19 cellular contexts compared by ENCODE assay signal in the genomic region with DNA sequence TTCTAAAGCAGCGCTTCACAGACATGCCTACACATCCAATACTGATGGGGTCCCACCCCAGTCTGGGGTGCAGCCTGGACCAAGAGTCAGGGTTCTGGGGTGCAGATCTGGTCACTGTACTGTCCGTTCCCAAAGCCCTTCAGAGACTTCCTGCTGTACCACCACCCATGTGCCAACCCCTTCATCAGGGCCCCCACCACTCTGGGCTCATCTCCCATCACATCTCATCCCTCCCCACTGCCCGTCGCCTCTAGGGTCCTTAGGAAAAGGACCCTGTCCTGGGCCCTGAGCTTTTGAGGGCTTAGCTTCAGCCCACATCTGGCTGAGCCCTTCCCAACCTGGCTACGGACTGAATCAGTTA.
"Had no signal": no experiment of that assay in that cellular context is flagged by ENCODE, and none has a peak within 500 bp of the region (broad histone marks: within the 10 kb centered on the region; RNA-seq: fewer than 3 reads in every experiment).

No MANE protein-coding gene starts in this region.

- H3K27ac ChIP-seq: body of pancreas, foreskin keratinocyte, pancreas, tibial artery had no signal

- H3K9me3 ChIP-seq: body of pancreas, pancreas, tibial artery had no signal

- H3K9me3 Mint-ChIP-seq: activated CD4-positive, alpha-beta T cell treated with anti-CD3 and anti-CD28 coated beads, Interleukin-2, amount 10 ng/mL, durations not matched to agents 24 days and 14 days; central memory CD8-positive, alpha-beta T cell; effector memory CD8-positive, alpha-beta T cell had no signal

- H3K4me3 ChIP-seq: body of pancreas, left lung, pancreas, tibial artery had no signal

- H3K27me3 Mint-ChIP-seq: central memory CD8-positive, alpha-beta T cell; effector memory CD8-positive, alpha-beta T cell; naive thymus-derived CD8-positive, alpha-beta T cell; stimulated activated memory B cell treated with anti-CD40 and anti-IgM and Interleukin-4, amounts not matched to agents 10 μg/mL and 1 μg/mL and 100 μg/mL, for 72 hours had no signal

- H3K4me1 Mint-ChIP-seq: central memory CD8-positive, alpha-beta T cell; stimulated activated memory B cell treated with anti-CD40 and anti-IgM and Interleukin-4, amounts not matched to agents 10 μg/mL and 1 μg/mL and 100 μg/mL, for 72 hours had no signal

- H3K36me3 ChIP-seq: left lung, pancreas, tibial artery had no signal

- H3K27me3 ChIP-seq: body of pancreas, foreskin keratinocyte, left lung, pancreas, tibial artery had no signal

- H3K4me1 ChIP-seq: foreskin keratinocyte, pancreas, tibial artery had no signal

- ATAC-seq: body of pancreas, foreskin keratinocyte had no signal

- H3K27ac Mint-ChIP-seq: activated CD4-positive, alpha-beta T cell treated with anti-CD3 and anti-CD28 coated beads, Interleukin-2, amount 10 ng/mL, durations not matched to agents 24 days and 14 days; activated naive CD4-positive, alpha-beta T cell treated with anti-CD3 and anti-CD28 coated beads, Interleukin-2, amount 10 ng/mL, durations not matched to agents 7 days and 5 days; activated T-helper 1 cell treated with anti-CD3 and anti-CD28 coated beads, Interleukin-12 subunit alpha, Interleukin-12 subunit beta, Interleukin-2, Interleukin-4 antibody, amounts not matched to agents 30 ng/mL and 10 ng/mL and 1 ng/mL, durations not matched to agents 14 hours and 24 hours and 36 hours; stimulated activated memory B cell treated with anti-CD40 and anti-IgM and Interleukin-4, amounts not matched to agents 10 μg/mL and 1 μg/mL and 100 μg/mL, for 72 hours had no signal

- DNase-seq: activated CD4-positive, alpha-beta T cell treated with anti-CD3 and anti-CD28 coated beads, Interleukin-2, amount 10 ng/mL, durations not matched to agents 24 days and 14 days; activated CD4-positive, CD25-positive, alpha-beta regulatory T cell; activated CD8-positive, alpha-beta memory T cell treated with anti-CD3 and anti-CD28 coated beads for 24 hours; activated naive CD4-positive, alpha-beta T cell treated with anti-CD3 and anti-CD28 coated beads, Interleukin-2, amount 10 ng/mL, durations not matched to agents 7 days and 5 days; foreskin keratinocyte; glutamatergic neuron; hypothalamus; kidney; pancreas; stimulated activated CD4-positive, alpha-beta T cell treated with anti-CD3 and anti-CD28 coated beads, Interleukin-2, amount 100 ng/mL, for 48 hours had no signal

- H3K4me3 Mint-ChIP-seq: activated CD4-positive, alpha-beta T cell treated with anti-CD3 and anti-CD28 coated beads, Interleukin-2, amount 10 ng/mL, durations not matched to agents 24 days and 14 days; activated naive CD4-positive, alpha-beta T cell treated with anti-CD3 and anti-CD28 coated beads, Interleukin-2, amount 10 ng/mL, durations not matched to agents 7 days and 5 days; activated T-helper 1 cell treated with anti-CD3 and anti-CD28 coated beads, Interleukin-12 subunit alpha, Interleukin-12 subunit beta, Interleukin-2, Interleukin-4 antibody, amounts not matched to agents 30 ng/mL and 10 ng/mL and 1 ng/mL, durations not matched to agents 14 hours and 24 hours and 36 hours; central memory CD8-positive, alpha-beta T cell; effector memory CD8-positive, alpha-beta T cell; naive thymus-derived CD8-positive, alpha-beta T cell; stimulated activated memory B cell treated with anti-CD40 and anti-IgM and Interleukin-4, amounts not matched to agents 10 μg/mL and 1 μg/mL and 100 μg/mL, for 72 hours; T-helper 2 cell treated with Interferon-gamma antibody and Interleukin-4, amounts not matched to agents 5 μg/mL and 100 μg/mL, for 36 hours had no signal

- H3K36me3 Mint-ChIP-seq: activated naive CD4-positive, alpha-beta T cell treated with anti-CD3 and anti-CD28 coated beads, Interleukin-2, amount 10 ng/mL, durations not matched to agents 7 days and 5 days; naive thymus-derived CD8-positive, alpha-beta T cell; stimulated activated memory B cell treated with anti-CD40 and anti-IgM and Interleukin-4, amounts not matched to agents 10 μg/mL and 1 μg/mL and 100 μg/mL, for 72 hours had no signal
